Comparison of ENCODE assay signal across 1 cellular context in genomic region chr7:5666361-5666760, GRCh38.
TF ChIP-seq lines count a peak whose summit lies in the region.

No MANE protein-coding gene starts in this region.

TF ChIP-seq in GM23338, 12 proteins besides CTCF, POLR2A, EP300 and RAD21 (continued from another document):
- TF ChIP-seq ZNF462 (CRISPR knock-in tag; IDR thresholded peaks at IDR 0.05) = no peak
